Comparison of ENCODE assay signal across 36 cellular contexts in genomic region chr2:106878206-106878605, GRCh38. TPM values are rescaled to one million over a fixed set of nuclear protein-coding genes. Genes with fewer than 3 reads are reported as not detected.
"Had no signal": no experiment of that assay in that cellular context is flagged by ENCODE, and none has a peak within 500 bp of the region (broad histone marks: within the 10 kb centered on the region; RNA-seq: fewer than 3 reads in every experiment).

No MANE protein-coding gene starts in this region.

- H3K4me3 ChIP-seq: MG63 had no signal

- H3K36me3 ChIP-seq: MG63 had no signal

- DNase-seq: Kasumi-1, MG63, MM.1S, MV-4-11, NCI-H1048, NCI-H1092, NCI-H1092 treated with DMSO at 0.1 percent for 48 hours, NCI-H1105, NCI-H1105 treated with DMSO at 0.1 percent for 48 hours, NCI-H1417, NCI-H1417 treated with DMSO at 0.1 percent for 48 hours, NCI-H1436, NCI-H1436 treated with DMSO at 0.1 percent for 48 hours, NCI-H146, NCI-H1694, NCI-H1694 treated with DMSO at 0.1 percent for 48 hours, NCI-H187, NCI-H187 treated with DMSO at 0.1 percent for 48 hours, NCI-H1930, NCI-H2029, NCI-H2029 treated with DMSO at 0.1 percent for 48 hours, NCI-H2081, NCI-H2081 treated with DMSO at 0.1 percent for 48 hours, NCI-H2107, NCI-H2171, NCI-H2171 treated with DMSO at 0.1 percent for 48 hours, NCI-H2227 treated with DMSO at 0.1 percent for 48 hours, NCI-H226, NCI-H345, NCI-H446, NCI-H446 treated with DMSO at 0.1 percent for 48 hours, NCI-H510A, NCI-H510A treated with DMSO at 0.1 percent for 48 hours had no signal

- H3K9me3 ChIP-seq: MG63 had no signal

RNA-seq across cellular contexts. Expression of gene ST6GAL2, which starts 7.8 kb away (rescaled TPM):
- total RNA-seq: LHCN-M2, M059J, NCI-H460 had no signal
